18 cellular contexts compared by ENCODE assay signal in the genomic region with DNA sequence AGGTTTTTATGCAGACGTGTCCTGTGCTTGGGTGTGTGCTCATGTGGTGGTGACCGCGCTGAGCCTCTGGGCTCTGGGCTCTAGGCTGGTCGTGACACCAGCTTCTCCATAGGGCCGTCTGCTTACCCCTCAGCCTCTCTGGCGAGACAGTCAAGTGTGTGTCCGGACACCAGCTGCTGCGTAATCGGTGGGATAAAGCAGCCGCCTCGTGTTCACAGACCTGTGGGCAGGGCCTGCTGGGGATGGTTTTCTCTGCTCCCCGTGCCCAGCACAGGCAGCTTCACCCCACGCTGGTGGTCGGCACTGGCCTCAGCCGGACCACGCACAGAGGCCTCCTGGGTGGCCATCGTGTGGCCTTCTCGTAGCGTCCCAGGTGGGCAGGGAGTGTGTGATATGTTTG. TPM values are rescaled to one million over a fixed set of nuclear protein-coding genes. Genes with fewer than 3 reads are reported as not detected.
DNase-seq lines count a peak whose midpoint lies in the region; ATAC-seq and TF ChIP-seq lines count a peak whose summit lies in the region.
"Had no signal": no experiment of that assay in that cellular context is flagged by ENCODE, and none has a peak within 500 bp of the region (broad histone marks: within the 10 kb centered on the region; RNA-seq: fewer than 3 reads in every experiment).

No MANE protein-coding gene starts in this region.

- H3K9me3 ChIP-seq in Peyer's patch (no peaks in the 10 kb centered on the region), gastrocnemius medialis (no peaks in the 10 kb centered on the region)
- H3K9me3 ChIP-seq: heart left ventricle, thyroid gland had no signal

- peak overlapping the region; percentile 82 for H3K4me3 Mint-ChIP-seq in central memory CD8-positive, alpha-beta T cell
- H3K4me3 Mint-ChIP-seq: naive B cell had no signal

- H3K27ac ChIP-seq in Peyer's patch, result peak overlapping the region in 3 of 4 donors; percentile 44 to 72 (median 58)
- peak overlapping the region; percentile 16 to 67 (median 44) for H3K27ac ChIP-seq in gastrocnemius medialis
- H3K27ac ChIP-seq: epithelial cell of prostate, thyroid gland had no signal

- in situ Hi-C loops in gastrocnemius medialis (cut with MboI; ENCODE audit: low sequenced_read_pairs in 4 of 4), result no loop called here

- H3K4me1 Mint-ChIP-seq in central memory CD8-positive, alpha-beta T cell, result peaks cover 24% of the 10 kb centered on the region

- H3K27ac Mint-ChIP-seq in central memory CD8-positive, alpha-beta T cell (ENCODE audit: low read depth), result peak overlapping the region; percentile 96

- TF ChIP-seq CTCF in Peyer's patch (IDR thresholded peaks at IDR 0.05), result no peak
- TF ChIP-seq CTCF in gastrocnemius medialis (IDR thresholded peaks at IDR 0.05 in 4 of 5, conservative IDR thresholded peaks at IDR 0.05 in 1 of 5), result no peak

- H3K4me3 ChIP-seq in Peyer's patch, result no peak overlapping the region
- no peak overlapping the region for H3K4me3 ChIP-seq in gastrocnemius medialis
- H3K4me3 ChIP-seq: thyroid gland had no signal

- H3K36me3 ChIP-seq in Peyer's patch (peaks cover 0 to 56% (median 0%) of the 10 kb centered on the region in 3 donors), gastrocnemius medialis (peaks cover 12 to 95% of the 10 kb centered on the region in 2 donors)

- H3K9me3 Mint-ChIP-seq in central memory CD8-positive, alpha-beta T cell, result no peaks in the 10 kb centered on the region
- H3K9me3 Mint-ChIP-seq: naive B cell had no signal

- DNase-seq in NCI-H510A treated with DMSO at 0.1 percent for 48 hours (lab: John Stamatoyannopoulos, UW) (peak; percentile 20), NCI-H510A (lab: John Stamatoyannopoulos, UW) (no peak), Peyer's patch (no peak), gastrocnemius medialis (no peak)
- DNase-seq in central memory CD8-positive, alpha-beta T cell (ENCODE audit: low spot score in 2 of 2), result no peak
- DNase-seq in activated CD4-positive, alpha-beta T cell treated with anti-CD3 and anti-CD28 coated beads, Interleukin-2, amount 50 U/mL, for 48 hours, result no peak
- DNase-seq: 8988T, COR-L47, naive B cell, NCI-H1105 treated with DMSO at 0.1 percent for 48 hours, NCI-H774, SIG-M5, thyroid gland had no signal

- peaks cover 11% of the 10 kb centered on the region for H3K36me3 Mint-ChIP-seq in central memory CD8-positive, alpha-beta T cell (ENCODE audit: insufficient read depth)

- peak; percentile 11 for ATAC-seq in central memory CD8-positive, alpha-beta T cell (replicated peaks; ENCODE audit: extremely low read depth, poor library complexity, severe bottlenecking)
- ATAC-seq in gastrocnemius medialis (no peak), HG02973 (IDR thresholded peaks at IDR 0.05; ENCODE audit: unreplicated experiment) (no peak), HG03196 (IDR thresholded peaks at IDR 0.05; ENCODE audit: unreplicated experiment) (no peak)
- ATAC-seq: heart left ventricle, left lobe of liver had no signal

- intact Hi-C loops in gastrocnemius medialis (cut with DNase I; ENCODE audit: low total_unique reads), result no loop called here

- TF ChIP-seq POLR2A in Peyer's patch (IDR thresholded peaks at IDR 0.05), result no peak
- no peak for TF ChIP-seq POLR2A in gastrocnemius medialis (IDR thresholded peaks at IDR 0.05)

- H3K4me1 ChIP-seq in Peyer's patch (no peaks in the 10 kb centered on the region), gastrocnemius medialis (no peaks in the 10 kb centered on the region)
- H3K4me1 ChIP-seq: heart left ventricle, thyroid gland had no signal

- H3K27me3 ChIP-seq in Peyer's patch (no peaks in the 10 kb centered on the region), gastrocnemius medialis (no peaks in the 10 kb centered on the region)
- H3K27me3 ChIP-seq: heart left ventricle, thyroid gland had no signal

- H3K27me3 Mint-ChIP-seq in central memory CD8-positive, alpha-beta T cell, result no peaks in the 10 kb centered on the region
- H3K27me3 Mint-ChIP-seq: naive B cell had no signal

RNA-seq across cellular contexts. Expression of a gene that starts 33.6 kb away (rescaled TPM):
- total RNA-seq in Peyer's patch (100 to 1,000 TPM in 1 of 4 donors, 10 to 100 TPM in 3; 69.9 to 108 (median 85.3) TPM), gastrocnemius medialis (10 to 100 TPM in 2 of 4 donors, 1 to 10 TPM in 2; 6.3 to 15.5 (median 11.8) TPM)

Comparison
In these comparisons a context has a peak if more than half of its experiments do, and no peak if none do; other contexts are left out.
1. RNA of a gene that starts 33.6 kb away (total RNA-seq): 69.9 to 108 TPM in Peyer's patch; 6.3 to 15.5 TPM in gastrocnemius medialis; every median in the first group is over 4 times any median in the second.